ENCODE assay signal across 12 cellular contexts in genomic region chr6:144190593-144190992, GRCh38. TPM values are rescaled to one million over a fixed set of nuclear protein-coding genes. Genes with fewer than 3 reads are reported as not detected.
DNase-seq lines count a peak whose midpoint lies in the region; ATAC-seq, FAIRE-seq and TF ChIP-seq lines count a peak whose summit lies in the region.
"Had no signal": no experiment of that assay in that cellular context is flagged by ENCODE, and none has a peak within 500 bp of the region (broad histone marks: within the 10 kb centered on the region; RNA-seq: fewer than 3 reads in every experiment).

No MANE protein-coding gene starts in this region.

- H3K36me3 ChIP-seq in mammary epithelial cell (ENCODE audit: insufficient read depth, low read length) = no peaks in the 10 kb centered on the region
- H3K36me3 ChIP-seq in kidney (ENCODE audit: control insufficient read depth in 1 of 2, insufficient read depth in 2 of 2, low read length in 2 of 2) = no peaks in the 10 kb centered on the region

- H3K4me1 ChIP-seq in mammary epithelial cell (ENCODE audit: insufficient read depth, low read length) = peaks cover 2% of the 10 kb centered on the region
- no peaks in the 10 kb centered on the region for H3K4me1 ChIP-seq in kidney (ENCODE audit: control insufficient read depth in 1 of 2, insufficient read depth in 1 of 2, low read depth in 1 of 2, low read length in 2 of 2)

- H3K9ac ChIP-seq in mammary epithelial cell (ENCODE audit: insufficient read depth, low read length) = no peak overlapping the region
- no peak overlapping the region for H3K9ac ChIP-seq in kidney (ENCODE audit: low read length in 2 of 2)

- peaks cover 9 to 30% of the 10 kb centered on the region in 2 donors for H3K36me3 Mint-ChIP-seq in activated T-cell treated with anti-CD3 and anti-CD28 coated beads, Interleukin-2, amount 50 U/mL, for 72 hours (ENCODE audit: insufficient read depth in 2 of 2)
- H3K36me3 Mint-ChIP-seq in activated CD4-positive, alpha-beta T cell treated with anti-CD3 and anti-CD28 coated beads, Interleukin-2, amount 10 ng/mL, durations not matched to agents 7 days and 5 days (ENCODE audit: low read depth) = peaks cover 29% of the 10 kb centered on the region

- no peaks in the 10 kb centered on the region for H3K79me2 ChIP-seq in mammary epithelial cell (ENCODE audit: insufficient read depth, low read length)

- intact Hi-C loops in mammary epithelial cell (cut with micrococcal nuclease) = no loop called here
- intact Hi-C loops in kidney (cut with DNase I) = no loop called here

- H3K9me3 ChIP-seq in mammary epithelial cell (replicated peaks; ENCODE audit: insufficient read depth, low read length) = no peaks in the 10 kb centered on the region
- H3K9me3 ChIP-seq in kidney (ENCODE audit: control insufficient read depth in 1 of 2, low read length in 2 of 2) = no peaks in the 10 kb centered on the region

- H3K27me3 Mint-ChIP-seq in activated T-cell treated with anti-CD3 and anti-CD28 coated beads, Interleukin-2, amount 50 U/mL, for 72 hours (ENCODE audit: low read depth) = no peaks in the 10 kb centered on the region
- H3K27me3 Mint-ChIP-seq in activated CD4-positive, alpha-beta T cell treated with anti-CD3 and anti-CD28 coated beads, Interleukin-2, amount 10 ng/mL, durations not matched to agents 7 days and 5 days = no peaks in the 10 kb centered on the region

- H3K27ac Mint-ChIP-seq in activated T-cell treated with anti-CD3 and anti-CD28 coated beads, Interleukin-2, amount 50 U/mL, for 72 hours = no peak overlapping the region
- no peak overlapping the region for H3K27ac Mint-ChIP-seq in activated CD4-positive, alpha-beta T cell treated with anti-CD3 and anti-CD28 coated beads, Interleukin-2, amount 10 ng/mL, durations not matched to agents 7 days and 5 days

- CTCF ChIA-PET in mammary epithelial cell (lab: Charles Lee; ENCODE audit: low non-redundant PET) = no interaction called here
- CTCF ChIA-PET in activated CD4-positive, alpha-beta T cell treated with anti-CD3 and anti-CD28 coated beads, Interleukin-2, amount 10 ng/mL, durations not matched to agents 7 days and 5 days (lab: Charles Lee) = interaction anchor here (0.5 to 1.1 kb wide), 2 partner anchors 12 to 1194 kb away, joined by 3 read pairs; no protein-coding TSS in a partner anchor

- peaks cover 5% of the 10 kb centered on the region in 2 donors for H3K9me3 Mint-ChIP-seq in activated T-cell treated with anti-CD3 and anti-CD28 coated beads, Interleukin-2, amount 50 U/mL, for 72 hours
- peaks cover 9% of the 10 kb centered on the region for H3K9me3 Mint-ChIP-seq in activated CD4-positive, alpha-beta T cell treated with anti-CD3 and anti-CD28 coated beads, Interleukin-2, amount 10 ng/mL, durations not matched to agents 7 days and 5 days

- POLR2A ChIA-PET in activated CD4-positive, alpha-beta T cell treated with anti-CD3 and anti-CD28 coated beads, Interleukin-2, amount 10 ng/mL, durations not matched to agents 7 days and 5 days (lab: Charles Lee) = no interaction called here

- dilution Hi-C loops in mammary epithelial cell (cut with HindIII; ENCODE audit: low sequenced_read_pairs) = no loop called here

- H3K27ac ChIP-seq in mammary epithelial cell (ENCODE audit: insufficient read depth, low read depth, low read length) = no peak overlapping the region
- no peak overlapping the region for H3K27ac ChIP-seq in kidney (ENCODE audit: low read depth in 2 of 2, low read length in 2 of 2)
- H3K27ac ChIP-seq: 22Rv1 had no signal

- TF ChIP-seq CTCF in mammary epithelial cell (conservative IDR thresholded peaks at IDR 0.05 in 1 of 2, IDR thresholded peaks at IDR 0.05 in 1 of 2; ENCODE audit: extremely low read depth in 1 of 2, insufficient read depth in 1 of 2, low read depth in 1 of 2, low read length in 2 of 2) = no peak
- TF ChIP-seq CTCF in kidney (IDR thresholded peaks at IDR 0.05; ENCODE audit: borderline replicate concordance, extremely low read depth, insufficient read depth) = no peak

- in situ Hi-C loops in mammary epithelial cell (cut with MboI; ENCODE audit: low sequenced_read_pairs in 2 of 2) = no loop called here

- H2AFZ ChIP-seq in mammary epithelial cell (ENCODE audit: low read depth, low read length) = no peak overlapping the region

- DNase-seq in DMS53 (lab: John Stamatoyannopoulos, UW) = peak; percentile 25
- no peak for DNase-seq in DMS53 treated with DMSO at 0.1 percent for 48 hours (lab: John Stamatoyannopoulos, UW; ENCODE audit: unreplicated experiment)
- peak; percentile 50 for DNase-seq in mammary epithelial cell
- peak; percentile 48 for DNase-seq in kidney
- DNase-seq in urothelium cell line (ENCODE audit: low spot score) = peak; percentile 9
- DNase-seq in activated T-cell treated with anti-CD3 and anti-CD28 coated beads, Interleukin-2, amount 50 U/mL, for 72 hours = no peak
- no peak for DNase-seq in activated CD4-positive, alpha-beta T cell treated with anti-CD3 and anti-CD28 coated beads, Interleukin-2, amount 10 ng/mL, durations not matched to agents 7 days and 5 days
- no peak for DNase-seq in NCI-H524 (lab: John Stamatoyannopoulos, UW)
- DNase-seq: DMS79 treated with DMSO at 0.1 percent for 48 hours, NCI-H1930, T-helper 2 cell had no signal

- no peaks in the 10 kb centered on the region for H3K4me1 Mint-ChIP-seq in activated T-cell treated with anti-CD3 and anti-CD28 coated beads, Interleukin-2, amount 50 U/mL, for 72 hours (ENCODE audit: low read depth)
- H3K4me1 Mint-ChIP-seq in activated CD4-positive, alpha-beta T cell treated with anti-CD3 and anti-CD28 coated beads, Interleukin-2, amount 10 ng/mL, durations not matched to agents 7 days and 5 days = no peaks in the 10 kb centered on the region

- H3K4me3 Mint-ChIP-seq in activated T-cell treated with anti-CD3 and anti-CD28 coated beads, Interleukin-2, amount 50 U/mL, for 72 hours = no peak overlapping the region
- no peak overlapping the region for H3K4me3 Mint-ChIP-seq in activated CD4-positive, alpha-beta T cell treated with anti-CD3 and anti-CD28 coated beads, Interleukin-2, amount 10 ng/mL, durations not matched to agents 7 days and 5 days

- no peaks in the 10 kb centered on the region for H4K20me1 ChIP-seq in mammary epithelial cell (ENCODE audit: insufficient read depth, low read length)

- FAIRE-seq in kidney (lab: Jason Lieb, UNC) (no peak), urothelium cell line (lab: Jason Lieb, UNC) (no peak)

- no TSS peak for BruUV-seq in mammary epithelial cell (replicated peaks; lab: Mats Ljungman, UMichigan)

- 29% methylated on average over 2 of the region's 2 CpGs for WGBS in mammary epithelial cell (ENCODE audit: low coverage, missing lambda C conversion rate)

- H3K4me3 ChIP-seq in mammary epithelial cell (replicated peaks in 1 of 3; ENCODE audit: insufficient read depth in 1 of 3, low read depth in 2 of 3, low read length in 3 of 3) = no peak overlapping the region
- H3K4me3 ChIP-seq in kidney (ENCODE audit: low read length in 2 of 2) = no peak overlapping the region

- H3K4me2 ChIP-seq in mammary epithelial cell (ENCODE audit: insufficient read depth, low read depth, low read length) = no peak overlapping the region

- H3K27me3 ChIP-seq in mammary epithelial cell (ENCODE audit: insufficient read depth, low read length) = no peaks in the 10 kb centered on the region

- ATAC-seq in activated T-cell treated with anti-CD3 and anti-CD28 coated beads, Interleukin-2, amount 50 U/mL, for 72 hours (replicated peaks in 1 of 2) = no peak

RNA-seq across cellular contexts. Expression of gene STX11, which starts 40.3 kb away (rescaled TPM):
- total RNA-seq in mammary epithelial cell (1 to 10 TPM in 1 of 2 donors, under 1 TPM in 1; 0.71 to 1.2 TPM), kidney (6.7 TPM)
- polyA plus RNA-seq in mammary epithelial cell (1.0 TPM), kidney (ENCODE audit: insufficient read depth, low read depth, low replicate concordance) (2.0 TPM)
- polyA minus RNA-seq in mammary epithelial cell = not detected
- total RNA-seq in activated T-cell treated with anti-CD3 and anti-CD28 coated beads, Interleukin-2, amount 50 U/mL, for 72 hours = 10 to 100 TPM; 34.0 to 36.0 TPM
- 10 to 100 TPM; 13.7 to 14.5 TPM for total RNA-seq in activated CD4-positive, alpha-beta T cell treated with anti-CD3 and anti-CD28 coated beads, Interleukin-2, amount 10 ng/mL, durations not matched to agents 7 days and 5 days

Comparison
In these comparisons a context has a peak if more than half of its experiments do, and no peak if none do; other contexts are left out.
1. DNase-seq: peak in DMS53 (single experiment), mammary epithelial cell (single experiment), kidney (single experiment) and urothelium cell line (single experiment); none in DMS53 treated with DMSO at 0.1 percent for 48 hours (single experiment), activated T-cell treated with anti-CD3 and anti-CD28 coated beads, Interleukin-2, amount 50 U/mL, for 72 hours (0 of 2), activated CD4-positive, alpha-beta T cell treated with anti-CD3 and anti-CD28 coated beads, Interleukin-2, amount 10 ng/mL, durations not matched to agents 7 days and 5 days (single experiment) and NCI-H524 (0 of 2).